In the genomic region with DNA sequence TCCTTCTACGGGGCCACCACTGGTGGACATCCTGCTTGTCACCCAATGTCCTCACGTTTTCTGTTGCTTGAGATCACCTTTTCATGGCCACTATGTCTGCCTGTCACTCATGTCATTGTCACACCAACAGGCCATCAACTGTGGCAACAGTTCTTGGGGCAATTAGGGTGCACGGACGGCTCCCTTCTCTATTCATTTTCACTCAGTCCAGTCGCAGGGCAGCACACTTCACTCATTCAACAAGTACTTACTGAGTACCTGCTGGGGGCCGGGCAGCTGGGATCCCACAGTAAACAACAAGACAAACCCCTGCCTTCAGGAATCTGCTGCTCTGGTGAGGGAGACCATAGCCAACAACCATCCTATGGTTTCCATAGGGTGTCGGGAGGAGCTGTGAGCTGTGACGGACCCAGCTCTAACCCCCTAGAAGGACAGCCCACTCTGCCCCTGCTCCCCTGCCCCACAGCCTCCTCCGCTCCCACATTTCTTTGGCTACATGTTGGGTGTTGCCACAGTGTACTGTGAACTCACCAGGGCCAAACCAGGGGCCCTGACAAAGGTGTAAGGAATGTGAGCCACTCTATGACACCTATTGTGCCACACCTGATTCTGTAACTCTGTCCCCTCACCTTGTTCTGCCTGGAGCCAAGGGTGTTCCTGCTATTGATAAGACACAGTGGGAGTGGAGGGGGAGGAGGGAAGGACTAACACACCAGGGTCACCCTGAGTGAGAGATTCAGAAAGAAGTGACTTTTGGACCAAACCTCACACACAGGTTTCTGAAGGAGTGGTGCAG, we compare ENCODE assay signal across 9 cellular contexts. TPM values are rescaled to one million over a fixed set of nuclear protein-coding genes. Genes with fewer than 3 reads are reported as not detected.
DNase-seq lines count a peak whose midpoint lies in the region; ATAC-seq and TF ChIP-seq lines count a peak whose summit lies in the region.
"Had no signal": no experiment of that assay in that cellular context is flagged by ENCODE, and none has a peak within 500 bp of the region (broad histone marks: within the 10 kb centered on the region; RNA-seq: fewer than 3 reads in every experiment).

No MANE protein-coding gene starts in this region.

- H3K36me3 Mint-ChIP-seq in T-helper 2 cell treated with Interferon-gamma antibody and Interleukin-4, amounts not matched to agents 5 μg/mL and 100 μg/mL, for 36 hours (ENCODE audit: low read depth), result peaks cover 21% of the 10 kb centered on the region
- peaks cover 13% of the 10 kb centered on the region for H3K36me3 Mint-ChIP-seq in activated CD4-positive, alpha-beta memory T cell treated with anti-CD3 and anti-CD28 coated beads for 36 hours
- H3K36me3 Mint-ChIP-seq in glutamatergic neuron (ENCODE audit: unreplicated experiment) (no peaks in the 10 kb centered on the region), progenitor cell of endocrine pancreas (ENCODE audit: insufficient read depth) (no peaks in the 10 kb centered on the region)

- peak overlapping the region; percentile 94 for H3K4me3 Mint-ChIP-seq in T-helper 2 cell treated with Interferon-gamma antibody and Interleukin-4, amounts not matched to agents 5 μg/mL and 100 μg/mL, for 36 hours
- no peak overlapping the region for H3K4me3 Mint-ChIP-seq in activated CD4-positive, alpha-beta memory T cell treated with anti-CD3 and anti-CD28 coated beads for 36 hours
- H3K4me3 Mint-ChIP-seq in glutamatergic neuron (ENCODE audit: unreplicated experiment) (no peak overlapping the region), progenitor cell of endocrine pancreas (ENCODE audit: low read depth) (no peak overlapping the region)

- no peaks in the 10 kb centered on the region for H3K9me3 Mint-ChIP-seq in T-helper 2 cell treated with Interferon-gamma antibody and Interleukin-4, amounts not matched to agents 5 μg/mL and 100 μg/mL, for 36 hours
- no peaks in the 10 kb centered on the region for H3K9me3 Mint-ChIP-seq in activated CD4-positive, alpha-beta memory T cell treated with anti-CD3 and anti-CD28 coated beads for 36 hours
- H3K9me3 Mint-ChIP-seq in glutamatergic neuron (ENCODE audit: unreplicated experiment), result no peaks in the 10 kb centered on the region
- no peaks in the 10 kb centered on the region for H3K9me3 Mint-ChIP-seq in progenitor cell of endocrine pancreas (ENCODE audit: low read depth)

- ATAC-seq in GM19452 (IDR thresholded peaks at IDR 0.05; ENCODE audit: unreplicated experiment), result no peak

- H3K4me1 Mint-ChIP-seq in T-helper 2 cell treated with Interferon-gamma antibody and Interleukin-4, amounts not matched to agents 5 μg/mL and 100 μg/mL, for 36 hours (ENCODE audit: low read depth), result peaks cover 36% of the 10 kb centered on the region
- peaks cover 40% of the 10 kb centered on the region for H3K4me1 Mint-ChIP-seq in activated CD4-positive, alpha-beta memory T cell treated with anti-CD3 and anti-CD28 coated beads for 36 hours (ENCODE audit: low read depth)
- H3K4me1 Mint-ChIP-seq in glutamatergic neuron (ENCODE audit: low read depth, unreplicated experiment) (peaks cover 1% of the 10 kb centered on the region), progenitor cell of endocrine pancreas (ENCODE audit: low read depth) (peaks cover 45% of the 10 kb centered on the region)

- intact Hi-C loops in activated CD4-positive, alpha-beta memory T cell treated with anti-CD3 and anti-CD28 coated beads for 36 hours (cut with micrococcal nuclease), result no loop called here

- H3K27me3 Mint-ChIP-seq in T-helper 2 cell treated with Interferon-gamma antibody and Interleukin-4, amounts not matched to agents 5 μg/mL and 100 μg/mL, for 36 hours (ENCODE audit: low read depth), result no peaks in the 10 kb centered on the region
- no peaks in the 10 kb centered on the region for H3K27me3 Mint-ChIP-seq in activated CD4-positive, alpha-beta memory T cell treated with anti-CD3 and anti-CD28 coated beads for 36 hours
- H3K27me3 Mint-ChIP-seq in glutamatergic neuron (ENCODE audit: unreplicated experiment) (peaks cover 5% of the 10 kb centered on the region), progenitor cell of endocrine pancreas (peaks cover 7% of the 10 kb centered on the region)

- CTCF ChIA-PET in activated CD4-positive, alpha-beta memory T cell treated with anti-CD3 and anti-CD28 coated beads for 36 hours (lab: Charles Lee), result interaction anchor here (3.3 kb wide), 1 partner anchor 18 kb away, joined by 21 read pairs; no protein-coding TSS in a partner anchor

- TF ChIP-seq CTCF in glutamatergic neuron (IDR thresholded peaks at IDR 0.05; ENCODE audit: partially characterized antibody, unreplicated experiment) (no peak), progenitor cell of endocrine pancreas (IDR thresholded peaks at IDR 0.05; ENCODE audit: unreplicated experiment) (no peak)

- POLR2A ChIA-PET in activated CD4-positive, alpha-beta memory T cell treated with anti-CD3 and anti-CD28 coated beads for 36 hours (lab: Charles Lee), result no interaction called here

- DNase-seq in T-helper 2 cell treated with Interferon-gamma antibody and Interleukin-4, amounts not matched to agents 5 μg/mL and 100 μg/mL, for 36 hours (ENCODE audit: low spot score), result no peak
- no peak for DNase-seq in T-helper 2 cell
- DNase-seq in activated CD4-positive, alpha-beta memory T cell treated with anti-CD3 and anti-CD28 coated beads for 36 hours, result peak; percentile 8
- no peak for DNase-seq in glutamatergic neuron
- DNase-seq in progenitor cell of endocrine pancreas (ENCODE audit: low spot score, unreplicated experiment), result no peak
- no peak for DNase-seq in NCI-H1436 treated with DMSO at 0.1 percent for 48 hours (lab: John Stamatoyannopoulos, UW)
- no peak for DNase-seq in activated CD4-positive, alpha-beta T cell treated with anti-CD3 and anti-CD28 coated beads, Interleukin-2, amount 50 U/mL, for 48 hours
- DNase-seq: amygdala had no signal

- H3K27ac Mint-ChIP-seq in T-helper 2 cell treated with Interferon-gamma antibody and Interleukin-4, amounts not matched to agents 5 μg/mL and 100 μg/mL, for 36 hours, result no peak overlapping the region
- no peak overlapping the region for H3K27ac Mint-ChIP-seq in activated CD4-positive, alpha-beta memory T cell treated with anti-CD3 and anti-CD28 coated beads for 36 hours
- H3K27ac Mint-ChIP-seq in glutamatergic neuron (ENCODE audit: unreplicated experiment), result peak overlapping the region; percentile 57
- H3K27ac Mint-ChIP-seq in progenitor cell of endocrine pancreas, result peak overlapping the region; percentile 92

RNA-seq across cellular contexts. Expression of a gene that starts 1.9 kb away (rescaled TPM):
- 10 to 100 TPM in 1 of 2 experiments, 1 to 10 TPM in 1; 9.9 to 11.3 TPM for total RNA-seq in activated CD4-positive, alpha-beta memory T cell treated with anti-CD3 and anti-CD28 coated beads for 36 hours
- total RNA-seq in glutamatergic neuron (ENCODE audit: unreplicated experiment) (3.2 TPM), progenitor cell of endocrine pancreas (6.8 and 7.6 TPM in 2 replicates)

RNA-seq across cellular contexts. Expression of a gene that starts 37.0 kb away (rescaled TPM):
- total RNA-seq in activated CD4-positive, alpha-beta memory T cell treated with anti-CD3 and anti-CD28 coated beads for 36 hours, result 10 to 100 TPM; 17.3 to 17.6 TPM
- total RNA-seq in glutamatergic neuron (ENCODE audit: unreplicated experiment) (73.0 TPM), progenitor cell of endocrine pancreas (30.0 and 33.3 TPM in 2 replicates)

RNA-seq across cellular contexts. Expression of a gene that starts 46.5 kb away (rescaled TPM):
- 1 to 10 TPM in 1 of 2 experiments, under 1 TPM in 1; 0.70 to 1.1 TPM for total RNA-seq in activated CD4-positive, alpha-beta memory T cell treated with anti-CD3 and anti-CD28 coated beads for 36 hours
- total RNA-seq in glutamatergic neuron (ENCODE audit: unreplicated experiment) (0.42 TPM), progenitor cell of endocrine pancreas (1.3 and 1.8 TPM in 2 replicates)

Comparison
In these comparisons a context has a peak if more than half of its experiments do, and no peak if none do; other contexts are left out.
1. H3K27ac Mint-ChIP-seq: peak in glutamatergic neuron (single experiment) and progenitor cell of endocrine pancreas (single experiment); none in T-helper 2 cell treated with Interferon-gamma antibody and Interleukin-4, amounts not matched to agents 5 μg/mL and 100 μg/mL, for 36 hours (single experiment) and activated CD4-positive, alpha-beta memory T cell treated with anti-CD3 and anti-CD28 coated beads for 36 hours (single experiment).